12 cellular contexts compared by ENCODE assay signal in the genomic region with DNA sequence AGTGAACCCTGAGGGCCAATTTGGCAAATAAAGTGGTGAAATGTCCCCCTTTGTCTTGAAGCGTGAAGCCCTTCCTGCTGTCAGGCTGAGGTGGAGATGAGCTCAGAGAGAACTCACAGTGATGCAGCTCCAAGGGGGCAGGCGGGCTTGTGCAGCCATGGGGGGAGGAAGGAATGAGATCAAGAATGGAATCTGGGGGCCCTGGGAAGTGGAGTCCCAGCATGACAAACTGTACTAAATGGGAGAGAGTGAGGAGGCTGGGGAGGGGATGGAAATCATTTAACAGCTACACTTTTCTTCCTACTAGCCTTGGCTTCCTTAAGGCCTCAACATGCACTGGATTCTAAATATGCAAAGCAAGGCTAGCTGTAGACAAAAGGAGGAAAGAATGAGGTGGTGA.
"Had no signal": no experiment of that assay in that cellular context is flagged by ENCODE, and none has a peak within 500 bp of the region (broad histone marks: within the 10 kb centered on the region; RNA-seq: fewer than 3 reads in every experiment).

No MANE protein-coding gene starts in this region.

- H3K27me3 ChIP-seq: breast epithelium had no signal

- ATAC-seq: left colon; natural killer cell; stimulated activated naive CD8-positive, alpha-beta T cell treated with anti-CD3 and anti-CD28 coated beads, Interleukin-15, amount 100 ng/mL, for 72 hours had no signal

- H3K27ac ChIP-seq: breast epithelium had no signal

- H3K4me1 ChIP-seq: breast epithelium had no signal

- H3K9me3 Mint-ChIP-seq: natural killer cell had no signal

- H3K4me3 ChIP-seq: breast epithelium had no signal

- H3K36me3 Mint-ChIP-seq: natural killer cell had no signal

- H3K4me3 Mint-ChIP-seq: activated naive CD8-positive, alpha-beta T cell; natural killer cell; stimulated activated naive CD8-positive, alpha-beta T cell treated with anti-CD3 and anti-CD28 coated beads, Interleukin-15, amount 100 ng/mL, for 72 hours; T-helper 2 cell treated with Interferon-gamma antibody and Interleukin-4, amounts not matched to agents 5 μg/mL and 100 μg/mL, for 36 hours had no signal

- DNase-seq: activated effector memory CD4-positive, alpha-beta T cell treated with Interleukin-2 at 50 U/mL for 16 hours; activated T-cell treated with anti-CD3 and anti-CD28 coated beads, Interleukin-2, amount 50 U/mL, for 1 hour; anterior cingulate cortex; effector CD4-positive, alpha-beta T cell; foreskin melanocyte; left colon; natural killer cell; stimulated activated CD4-positive, alpha-beta T cell treated with anti-CD3 and anti-CD28 coated beads, Interleukin-12 subunit alpha, Interleukin-12 subunit beta, amount 100 ng/mL, for 4 hours had no signal

- H3K36me3 ChIP-seq: breast epithelium had no signal

- H3K27me3 Mint-ChIP-seq: activated naive CD8-positive, alpha-beta T cell; stimulated activated naive CD8-positive, alpha-beta T cell treated with anti-CD3 and anti-CD28 coated beads, Interleukin-15, amount 100 ng/mL, for 72 hours had no signal

- H3K27ac Mint-ChIP-seq: activated naive CD8-positive, alpha-beta T cell; T-helper 2 cell treated with Interferon-gamma antibody and Interleukin-4, amounts not matched to agents 5 μg/mL and 100 μg/mL, for 36 hours had no signal
